In the genomic region with DNA sequence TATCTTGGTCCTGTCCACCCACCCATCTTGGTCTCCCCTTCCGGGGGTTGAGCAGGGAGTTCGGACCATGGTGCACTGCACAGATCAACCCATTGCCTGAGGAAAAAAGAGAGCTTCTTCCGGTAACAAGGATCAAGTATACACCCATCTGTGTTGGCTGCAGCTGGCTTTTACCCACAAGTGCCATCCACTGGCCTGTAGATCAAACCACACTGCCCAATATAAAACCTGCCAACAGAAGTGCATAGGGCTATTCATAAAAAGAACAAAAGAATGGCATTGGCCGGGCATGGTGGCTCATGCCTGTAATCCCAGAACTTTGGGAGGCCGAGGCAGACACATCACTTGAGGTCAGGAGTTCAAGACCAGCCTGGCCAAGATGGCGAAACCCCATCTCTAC, we compare ENCODE assay signal across 23 cellular contexts.
DNase-seq lines count a peak whose midpoint lies in the region; ATAC-seq, FAIRE-seq and TF ChIP-seq lines count a peak whose summit lies in the region.
"Had no signal": no experiment of that assay in that cellular context is flagged by ENCODE, and none has a peak within 500 bp of the region (broad histone marks: within the 10 kb centered on the region; RNA-seq: fewer than 3 reads in every experiment).

No MANE protein-coding gene starts in this region.

- no peak for FAIRE-seq in H1 (lab: Jason Lieb, UNC)
- FAIRE-seq: HepG2 had no signal

- H2AFZ ChIP-seq in mammary epithelial cell (ENCODE audit: low read depth, low read length) (no peak overlapping the region), H1 (ENCODE audit: low read length) (no peak overlapping the region), neuronal stem cell (ENCODE audit: low read length) (no peak overlapping the region)

- whole genome bisulfite sequencing in mammary epithelial cell (ENCODE audit: low coverage, missing lambda C conversion rate) = 98% methylated on average over 6 of the region's 6 CpGs
- WGBS in H1 (ENCODE audit: extremely low coverage in 1 of 2, insufficient coverage in 1 of 2, insufficient read length in 1 of 2, insufficient replicate concordance in 2 of 2, low coverage in 1 of 2, low lambda C conversion rate in 2 of 2, missing lambda C conversion rate in 1 of 2), 2 experiments = 93% methylated on average over 6 of the region's 6 CpGs; no CpG with 5 or more reads in 1 of the 2 experiments
- WGBS in neuronal stem cell (ENCODE audit: extremely low coverage in 2 of 2, insufficient read length in 2 of 2, insufficient replicate concordance in 1 of 2), 2 donors = no CpG with 5 or more reads among the region's 6 CpGs

- no peak for DNase-seq in MCF 10A (ENCODE audit: unreplicated experiment)
- DNase-seq in mammary epithelial cell = no peak
- DNase-seq in H1 (ENCODE audit: low read depth in 1 of 2, low spot score in 2 of 2) = no peak
- DNase-seq in neuronal stem cell (ENCODE audit: low spot score) = no peak
- no peak for DNase-seq in CD8-positive, alpha-beta memory T cell
- no peak for DNase-seq in anterior cingulate cortex (lab: John Stamatoyannopoulos, UW)
- DNase-seq in LoVo (ENCODE audit: low spot score) = no peak
- DNase-seq: 8988T; ACHN; BE2C; C1 segment of cervical spinal cord; Caco-2; CD4-positive, CD25-positive, alpha-beta regulatory T cell; DMS153; DMS79; GDM1; H7; HFFc6 had no signal

- BruUV-seq in MCF 10A (replicated peaks; lab: Mats Ljungman, UMichigan) = no TSS peak
- BruUV-seq in mammary epithelial cell (replicated peaks; lab: Mats Ljungman, UMichigan) = no TSS peak

- no peak for TF ChIP-seq EP300 in H1 (IDR thresholded peaks at IDR 0.05; ENCODE audit: borderline replicate concordance in 1 of 2, low read depth in 2 of 2, low read length in 2 of 2)

- no peak overlapping the region for H2BK20ac ChIP-seq in H1 (ENCODE audit: low read length)

- no peaks in the 10 kb centered on the region for H3K27me3 Mint-ChIP-seq in MCF 10A (ENCODE audit: insufficient read depth, unreplicated experiment)
- H3K27me3 Mint-ChIP-seq in CD8-positive, alpha-beta memory T cell = peaks cover 1 to 13% of the 10 kb centered on the region in 2 donors

- H3K4me3 ChIP-seq in mammary epithelial cell (replicated peaks in 1 of 3; ENCODE audit: insufficient read depth in 1 of 3, low read depth in 2 of 3, low read length in 3 of 3) = no peak overlapping the region
- no peak overlapping the region for H3K4me3 ChIP-seq in H1 (ENCODE audit: extremely low read depth in 1 of 4, insufficient read depth in 2 of 4, low read depth in 3 of 4, low read length in 4 of 4)
- no peak overlapping the region for H3K4me3 ChIP-seq in neuronal stem cell (ENCODE audit: low read length in 2 of 2)
- H3K4me3 ChIP-seq in CD8-positive, alpha-beta memory T cell (ENCODE audit: low read length) = no peak overlapping the region
- H3K4me3 ChIP-seq: GM23338 had no signal

- no peak for ATAC-seq in HG03108 (IDR thresholded peaks at IDR 0.05; ENCODE audit: unreplicated experiment)
- ATAC-seq: HCT116, HepG2 had no signal

- no peaks in the 10 kb centered on the region for H3K9me3 ChIP-seq in mammary epithelial cell (replicated peaks; ENCODE audit: insufficient read depth, low read length)
- no peaks in the 10 kb centered on the region for H3K9me3 ChIP-seq in H1 (ENCODE audit: insufficient read depth in 2 of 2, low read depth in 1 of 2, low read length in 1 of 2)
- no peaks in the 10 kb centered on the region for H3K9me3 ChIP-seq in neuronal stem cell (replicated peaks in 1 of 2; ENCODE audit: control insufficient read depth in 2 of 2, insufficient read depth in 1 of 2, low read depth in 1 of 2, low read length in 2 of 2)
- H3K9me3 ChIP-seq in CD8-positive, alpha-beta memory T cell (ENCODE audit: low read length) = no peaks in the 10 kb centered on the region
- H3K9me3 ChIP-seq: Caco-2 had no signal

- H3K79me2 ChIP-seq in mammary epithelial cell (ENCODE audit: insufficient read depth, low read length) = no peaks in the 10 kb centered on the region
- H3K79me2 ChIP-seq in H1 (ENCODE audit: control insufficient read depth in 1 of 2, insufficient read depth in 2 of 2, low read length in 2 of 2) = no peaks in the 10 kb centered on the region

- H3K27me3 ChIP-seq in mammary epithelial cell (ENCODE audit: insufficient read depth, low read length) = no peaks in the 10 kb centered on the region
- no peaks in the 10 kb centered on the region for H3K27me3 ChIP-seq in H1 (replicated peaks in 1 of 4; ENCODE audit: control insufficient read depth in 3 of 4, extremely low read depth in 1 of 4, insufficient read depth in 3 of 4, low read length in 3 of 4)
- no peaks in the 10 kb centered on the region for H3K27me3 ChIP-seq in neuronal stem cell (ENCODE audit: control insufficient read depth in 3 of 3, insufficient read depth in 3 of 3, low read depth in 1 of 3, low read length in 3 of 3)
- no peaks in the 10 kb centered on the region for H3K27me3 ChIP-seq in CD8-positive, alpha-beta memory T cell (ENCODE audit: insufficient read depth, low read length, poor library complexity, severe bottlenecking)
- H3K27me3 ChIP-seq: BE2C had no signal

- TF ChIP-seq CTCF in MCF 10A (IDR thresholded peaks at IDR 0.05; ENCODE audit: unreplicated experiment) (no peak), mammary epithelial cell (conservative IDR thresholded peaks at IDR 0.05 in 1 of 2, IDR thresholded peaks at IDR 0.05 in 1 of 2; ENCODE audit: extremely low read depth in 1 of 2, insufficient read depth in 1 of 2, low read depth in 1 of 2, low read length in 2 of 2) (no peak), H1 (IDR thresholded peaks at IDR 0.05; ENCODE audit: control extremely low read depth in 1 of 3, insufficient read depth in 1 of 3, low read depth in 1 of 3, low read length in 3 of 3) (no peak)

- H2BK15ac ChIP-seq in H1 (ENCODE audit: low read length) (0 out of 2 replicates have a peak overlapping the region, but pooled peaks have one; percentile 61), neuronal stem cell (ENCODE audit: low read length) (peak overlapping the region; percentile 43)

- H3K23ac ChIP-seq in H1 (ENCODE audit: insufficient read length) = no peak overlapping the region
- H3K23ac ChIP-seq in neuronal stem cell (ENCODE audit: low read depth, low read length, poor library complexity) = no peak overlapping the region

- H4K5ac ChIP-seq in H1 (ENCODE audit: insufficient read length, low read depth, low read length) = no peak overlapping the region

- TF ChIP-seq POLR2A in H1 (IDR thresholded peaks at IDR 0.05; ENCODE audit: control extremely low read depth in 1 of 2, low read depth in 2 of 2, low read length in 2 of 2) = no peak

- no peak overlapping the region for H3K4me3 Mint-ChIP-seq in MCF 10A (ENCODE audit: unreplicated experiment)
- no peak overlapping the region for H3K4me3 Mint-ChIP-seq in CD8-positive, alpha-beta memory T cell
- H3K4me3 Mint-ChIP-seq: CD4-positive, CD25-positive, alpha-beta regulatory T cell; GM23338; HFFc6; IgD-negative memory B cell had no signal

- H4K20me1 ChIP-seq in mammary epithelial cell (ENCODE audit: insufficient read depth, low read length) (no peaks in the 10 kb centered on the region), H1 (replicated peaks in 1 of 2; ENCODE audit: control insufficient read depth in 1 of 2, insufficient read depth in 2 of 2, low read length in 2 of 2) (no peaks in the 10 kb centered on the region)

- peaks cover 46% of the 10 kb centered on the region for H3K4me1 ChIP-seq in mammary epithelial cell (ENCODE audit: insufficient read depth, low read length)
- peaks cover 0 to 10% (median 9%) of the 10 kb centered on the region in 4 experiments; a peak in 6 of 7 replicates for H3K4me1 ChIP-seq in H1 (replicated peaks in 1 of 4; ENCODE audit: control insufficient read depth in 3 of 4, insufficient read depth in 4 of 4, low read length in 3 of 4)
- peaks cover 0 to 6% of the 10 kb centered on the region in 2 donors for H3K4me1 ChIP-seq in neuronal stem cell (ENCODE audit: control insufficient read depth in 2 of 2, insufficient read depth in 1 of 2, low read depth in 1 of 2, low read length in 2 of 2)
- no peaks in the 10 kb centered on the region for H3K4me1 ChIP-seq in CD8-positive, alpha-beta memory T cell (ENCODE audit: insufficient read depth, low read length)
- H3K4me1 ChIP-seq: BE2C, Caco-2 had no signal

- H3K23me2 ChIP-seq in H1 (ENCODE audit: low read depth, low read length) = no peaks in the 10 kb centered on the region

- dilution Hi-C loops in mammary epithelial cell (cut with HindIII; ENCODE audit: low sequenced_read_pairs) = no loop called here

- in situ Hi-C loops in mammary epithelial cell (cut with MboI; ENCODE audit: low sequenced_read_pairs in 2 of 2) = loop anchor here in 1 of 2 donors (25.0 kb wide), 1 partner anchor 225 kb away; no protein-coding TSS in a partner anchor

- no peak overlapping the region for H3K14ac ChIP-seq in H1 (ENCODE audit: insufficient read length)
- H3K14ac ChIP-seq in neuronal stem cell (ENCODE audit: low read length) = no peak overlapping the region

- H3K36me3 ChIP-seq in mammary epithelial cell (ENCODE audit: insufficient read depth, low read length) (no peaks in the 10 kb centered on the region), H1 (ENCODE audit: control insufficient read depth in 2 of 4, insufficient read depth in 4 of 4, low read length in 3 of 4) (no peaks in the 10 kb centered on the region), neuronal stem cell (replicated peaks in 1 of 2; ENCODE audit: control insufficient read depth in 2 of 2, insufficient read depth in 2 of 2, low read length in 2 of 2) (no peaks in the 10 kb centered on the region)
- no peaks in the 10 kb centered on the region for H3K36me3 ChIP-seq in CD8-positive, alpha-beta memory T cell (ENCODE audit: insufficient read depth, low read length)
- H3K36me3 ChIP-seq: BE2C had no signal

- no peak overlapping the region for H4K8ac ChIP-seq in H1 (ENCODE audit: extremely low read depth, insufficient read depth, low read length)
- H4K8ac ChIP-seq in neuronal stem cell (ENCODE audit: low read depth, low read length) = no peak overlapping the region

- no peak overlapping the region for H3K56ac ChIP-seq in H1 (replicated peaks; ENCODE audit: insufficient read length, low read depth, low read length)

- POLR2A ChIA-PET in MCF 10A (lab: Yijun Ruan, JAX) = interaction anchor here (0.7 to 8.1 kb wide), 2 partner anchors 8 to 243 kb away, joined by 3 to 61 read pairs; no protein-coding TSS in a partner anchor
- POLR2A ChIA-PET in H1 (lab: Charles Lee; ENCODE audit: partially characterized antibody) = no interaction called here
- POLR2A ChIA-PET in CD8-positive, alpha-beta memory T cell (lab: Charles Lee) = no interaction called here

- H2BK120ac ChIP-seq in H1 (replicated peaks; ENCODE audit: low read depth, low read length) (no peak overlapping the region), neuronal stem cell (ENCODE audit: low read depth, low read length) (no peak overlapping the region)

- H3K9me3 Mint-ChIP-seq in MCF 10A (ENCODE audit: unreplicated experiment) = no peaks in the 10 kb centered on the region
- H3K9me3 Mint-ChIP-seq in CD8-positive, alpha-beta memory T cell = no peaks in the 10 kb centered on the region
- H3K9me3 Mint-ChIP-seq: GM23338, HFFc6 had no signal

- H3K4me2 ChIP-seq in mammary epithelial cell (ENCODE audit: insufficient read depth, low read depth, low read length) = no peak overlapping the region
- H3K4me2 ChIP-seq in H1 (ENCODE audit: insufficient read depth in 1 of 2, low read depth in 2 of 2, low read length in 2 of 2) = no peak overlapping the region
- no peak overlapping the region for H3K4me2 ChIP-seq in neuronal stem cell (ENCODE audit: insufficient read depth, low read length, poor library complexity, severe bottlenecking)
- H3K4me2 ChIP-seq: GM23338 had no signal

- intact Hi-C loops in MCF 10A (cut with micrococcal nuclease) = no loop called here
- intact Hi-C loops in mammary epithelial cell (cut with micrococcal nuclease) = no loop called here

- H3K4me1 Mint-ChIP-seq in MCF 10A (ENCODE audit: insufficient read depth, unreplicated experiment) = peaks cover 30% of the 10 kb centered on the region
- peaks cover 9 to 10% (median 9%) of the 10 kb centered on the region in 3 donors for H3K4me1 Mint-ChIP-seq in CD8-positive, alpha-beta memory T cell

- CTCF ChIA-PET in MCF 10A (lab: Yijun Ruan, JAX) = interaction anchor here (0.6 to 1.1 kb wide), 2 partner anchors 12 to 133 kb away, joined by 4 read pairs; no protein-coding TSS in a partner anchor
- CTCF ChIA-PET in mammary epithelial cell (lab: Charles Lee; ENCODE audit: low non-redundant PET) = no interaction called here
- CTCF ChIA-PET in H1 (lab: Charles Lee; ENCODE audit: partially characterized antibody) = interaction anchor here (0.9 to 7.1 kb wide), 4 partner anchors 12 to 242 kb away, joined by 3 to 46 read pairs (median 4); a partner anchor contains a TSS
- CTCF ChIA-PET in CD8-positive, alpha-beta memory T cell (lab: Charles Lee) = interaction anchor here (2.3 kb wide), 1 partner anchor 13 kb away, joined by 9 read pairs; no protein-coding TSS in a partner anchor

- H3K18ac ChIP-seq in H1 (ENCODE audit: extremely low read depth, low read length) (no peak overlapping the region), neuronal stem cell (ENCODE audit: low read length) (no peak overlapping the region)

- no peak overlapping the region for H3K4ac ChIP-seq in H1 (replicated peaks; ENCODE audit: insufficient read length, low read depth, low read length)
- H3K4ac ChIP-seq in neuronal stem cell (ENCODE audit: low read length) = no peak overlapping the region

- H4K91ac ChIP-seq in H1 (replicated peaks; ENCODE audit: insufficient read length, low read length) (no peak overlapping the region), neuronal stem cell (ENCODE audit: low read depth, low read length, poor library complexity) (no peak overlapping the region)

- H3K27ac ChIP-seq in mammary epithelial cell (ENCODE audit: insufficient read depth, low read depth, low read length) = no peak overlapping the region
- H3K27ac ChIP-seq in H1 (ENCODE audit: low read depth, low read length) = no peak overlapping the region
- H3K27ac ChIP-seq in neuronal stem cell (replicated peaks; ENCODE audit: low read length) = no peak overlapping the region
- no peak overlapping the region for H3K27ac ChIP-seq in CD8-positive, alpha-beta memory T cell (ENCODE audit: low read depth, low read length)

- no peak overlapping the region for H2BK5ac ChIP-seq in H1 (ENCODE audit: low read depth, low read length)
- H2BK5ac ChIP-seq in neuronal stem cell (ENCODE audit: low read length) = no peak overlapping the region

- H2BK12ac ChIP-seq in H1 (ENCODE audit: low read depth, low read length) = no peak overlapping the region
- H2BK12ac ChIP-seq in neuronal stem cell (ENCODE audit: low read length) = no peak overlapping the region

- no peak overlapping the region for H3K9ac ChIP-seq in mammary epithelial cell (ENCODE audit: insufficient read depth, low read length)
- H3K9ac ChIP-seq in H1 (replicated peaks in 1 of 4; ENCODE audit: extremely low read depth in 1 of 4, low read depth in 3 of 4, low read length in 3 of 4) = no peak overlapping the region
- H3K9ac ChIP-seq in neuronal stem cell (ENCODE audit: low read depth, low read length, poor library complexity) = no peak overlapping the region

- H3K27ac Mint-ChIP-seq in MCF 10A (ENCODE audit: low read depth, unreplicated experiment) = peak overlapping the region; percentile 89
- H3K27ac Mint-ChIP-seq in CD8-positive, alpha-beta memory T cell = no peak overlapping the region
- H3K27ac Mint-ChIP-seq: CD4-positive, CD25-positive, alpha-beta regulatory T cell; GM23338; HFFc6; IgD-negative memory B cell had no signal

- H2AK5ac ChIP-seq in H1 (ENCODE audit: low read depth, low read length) = no peak overlapping the region
- no peak overlapping the region for H2AK5ac ChIP-seq in neuronal stem cell (ENCODE audit: low read depth, low read length)

- no peak for TF ChIP-seq RAD21 in H1 (IDR thresholded peaks at IDR 0.05 in 1 of 2, conservative IDR thresholded peaks at IDR 0.05 in 1 of 2; ENCODE audit: low read depth in 2 of 2, low read length in 2 of 2)

- no peaks in the 10 kb centered on the region for H3K79me1 ChIP-seq in H1 (ENCODE audit: low read depth, low read length)
- H3K79me1 ChIP-seq in neuronal stem cell (ENCODE audit: low read depth, low read length) = no peaks in the 10 kb centered on the region

- H3K36me3 Mint-ChIP-seq in MCF 10A (ENCODE audit: insufficient read depth, unreplicated experiment) = no peaks in the 10 kb centered on the region
- no peaks in the 10 kb centered on the region for H3K36me3 Mint-ChIP-seq in CD8-positive, alpha-beta memory T cell
- H3K36me3 Mint-ChIP-seq: CD4-positive, CD25-positive, alpha-beta regulatory T cell; IgD-negative memory B cell had no signal
